8 cellular contexts compared by ENCODE assay signal in genomic region chr14:104975481-104976197, GRCh38.
DNase-seq lines count a peak whose midpoint lies in the region; TF ChIP-seq lines count a peak whose summit lies in the region.

No MANE protein-coding gene starts in this region.

- no peak overlapping the region for H3K9ac ChIP-seq in BLaER1

- no peak overlapping the region for H3K4me3 ChIP-seq in BLaER1

- no peaks in the 10 kb centered on the region for H3K9me3 ChIP-seq in BLaER1

- CTCF ChIA-PET in RWPE1 (lab: Yijun Ruan, JAX): interaction anchor here (0.6 to 5.8 kb wide), 14 partner anchors 9 to 190 kb away, joined by 3 to 42 read pairs (median 4); partner anchors contain the start of gene CLBA1

- POLR2A ChIA-PET in RWPE1 (lab: Yijun Ruan, JAX; ENCODE audit: low non-redundant PET): interaction anchor here (0.9 kb wide), 1 partner anchor 45 kb away, joined by 5 read pairs; the partner anchor contains the start of gene CDCA4

- H3K27me3 ChIP-seq in BLaER1: no peaks in the 10 kb centered on the region

- peaks cover 19% of the 10 kb centered on the region for H4K20me1 ChIP-seq in BLaER1

- TF ChIP-seq CTCF in GM12873 (IDR thresholded peaks at IDR 0.05; ENCODE audit: insufficient read depth, low read depth, low read length, missing control alignments) (peak; percentile 57), RWPE1 (conservative IDR thresholded peaks at IDR 0.05; ENCODE audit: low read depth) (no peak)

- DNase-seq in RWPE1 (ENCODE audit: low spot score): no peak
- peak; percentile 70 for DNase-seq in islet precursor cell
- no peak for DNase-seq in SHP77 (lab: John Stamatoyannopoulos, UW)
- no peak for DNase-seq in NCI-H2196 treated with DMSO at 0.1 percent for 48 hours (lab: John Stamatoyannopoulos, UW; ENCODE audit: unreplicated experiment)
- no peak for DNase-seq in NCI-H226
- no peak for DNase-seq in OCI-M2 (lab: John Stamatoyannopoulos, UW; ENCODE audit: unreplicated experiment)

- H3K4me2 ChIP-seq in BLaER1: peak overlapping the region; percentile 34

- H3K4me1 ChIP-seq in BLaER1: peaks cover 72% of the 10 kb centered on the region

- H3K27ac ChIP-seq in BLaER1 (no peak overlapping the region), RWPE1 (peak overlapping the region; percentile 100)

- H3K36me3 ChIP-seq in BLaER1: no peaks in the 10 kb centered on the region
